ENCODE assay signal across 3 cellular contexts in the genomic region with DNA sequence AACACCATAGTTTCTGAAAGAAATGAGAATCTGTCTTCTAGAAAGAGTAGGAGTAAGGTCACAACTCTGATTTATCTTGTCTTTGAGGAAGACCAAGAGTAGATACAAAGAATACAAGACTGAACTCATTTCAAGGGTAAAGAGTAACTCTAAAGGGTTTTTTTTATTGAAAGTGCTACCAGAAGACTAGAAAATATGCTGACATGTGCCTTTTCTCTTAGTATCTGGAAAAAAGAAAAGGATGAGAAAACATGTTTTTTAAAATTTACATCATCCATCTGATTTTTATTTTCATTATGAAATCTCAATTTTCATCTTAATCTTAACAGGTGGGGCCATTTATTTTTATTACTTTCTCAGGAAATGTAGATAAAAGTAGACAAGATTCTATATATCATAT.
TF ChIP-seq lines count a peak whose summit lies in the region.

No MANE protein-coding gene starts in this region.

TF ChIP-seq in SK-N-SH, 30 proteins besides CTCF, POLR2A, EP300 and RAD21:
- no peak for TF ChIP-seq JUND (IDR thresholded peaks at IDR 0.05)
- TF ChIP-seq FOXJ3 (CRISPR knock-in tag; IDR thresholded peaks at IDR 0.05) = no peak
- TF ChIP-seq GATA2 (CRISPR knock-in tag; IDR thresholded peaks at IDR 0.05) = no peak
- TF ChIP-seq, protein P1, sequence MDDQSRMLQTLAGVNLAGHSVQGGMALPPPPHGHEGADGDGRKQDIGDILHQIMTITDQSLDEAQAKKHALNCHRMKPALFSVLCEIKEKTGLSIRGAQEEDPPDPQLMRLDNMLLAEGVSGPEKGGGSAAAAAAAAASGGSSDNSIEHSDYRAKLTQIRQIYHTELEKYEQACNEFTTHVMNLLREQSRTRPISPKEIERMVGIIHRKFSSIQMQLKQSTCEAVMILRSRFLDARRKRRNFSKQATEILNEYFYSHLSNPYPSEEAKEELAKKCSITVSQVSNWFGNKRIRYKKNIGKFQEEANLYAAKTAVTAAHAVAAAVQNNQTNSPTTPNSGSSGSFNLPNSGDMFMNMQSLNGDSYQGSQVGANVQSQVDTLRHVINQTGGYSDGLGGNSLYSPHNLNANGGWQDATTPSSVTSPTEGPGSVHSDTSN (IDR thresholded peaks at IDR 0.05) = no peak
- TF ChIP-seq YY1 (IDR thresholded peaks at IDR 0.05; ENCODE audit: low read depth) = no peak
- TF ChIP-seq RCOR1 (IDR thresholded peaks at IDR 0.05; ENCODE audit: low read length) = no peak
- no peak for TF ChIP-seq GABPA (IDR thresholded peaks at IDR 0.05; ENCODE audit: low read depth)
- TF ChIP-seq, protein P2, sequence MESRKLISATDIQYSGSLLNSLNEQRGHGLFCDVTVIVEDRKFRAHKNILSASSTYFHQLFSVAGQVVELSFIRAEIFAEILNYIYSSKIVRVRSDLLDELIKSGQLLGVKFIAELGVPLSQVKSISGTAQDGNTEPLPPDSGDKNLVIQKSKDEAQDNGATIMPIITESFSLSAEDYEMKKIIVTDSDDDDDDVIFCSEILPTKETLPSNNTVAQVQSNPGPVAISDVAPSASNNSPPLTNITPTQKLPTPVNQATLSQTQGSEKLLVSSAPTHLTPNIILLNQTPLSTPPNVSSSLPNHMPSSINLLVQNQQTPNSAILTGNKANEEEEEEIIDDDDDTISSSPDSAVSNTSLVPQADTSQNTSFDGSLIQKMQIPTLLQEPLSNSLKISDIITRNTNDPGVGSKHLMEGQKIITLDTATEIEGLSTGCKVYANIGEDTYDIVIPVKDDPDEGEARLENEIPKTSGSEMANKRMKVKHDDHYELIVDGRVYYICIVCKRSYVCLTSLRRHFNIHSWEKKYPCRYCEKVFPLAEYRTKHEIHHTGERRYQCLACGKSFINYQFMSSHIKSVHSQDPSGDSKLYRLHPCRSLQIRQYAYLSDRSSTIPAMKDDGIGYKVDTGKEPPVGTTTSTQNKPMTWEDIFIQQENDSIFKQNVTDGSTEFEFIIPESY (IDR thresholded peaks at IDR 0.05; ENCODE audit: borderline replicate concordance, low read depth) = no peak

TF ChIP-seq in SK-N-SH treated with all-trans-retinoic acid at 6 μM for 48 hours, 23 proteins besides CTCF, POLR2A, EP300 and RAD21:
- no peak for TF ChIP-seq ZFP3 (CRISPR knock-in tag; IDR thresholded peaks at IDR 0.05)
- no peak for TF ChIP-seq PPARA (CRISPR knock-in tag; IDR thresholded peaks at IDR 0.05; ENCODE audit: borderline replicate concordance)
- no peak for TF ChIP-seq ZNF565 (CRISPR knock-in tag; conservative IDR thresholded peaks at IDR 0.05; ENCODE audit: low read depth)
- TF ChIP-seq ESRRG (CRISPR knock-in tag; IDR thresholded peaks at IDR 0.05) = no peak
- TF ChIP-seq, protein P3, sequence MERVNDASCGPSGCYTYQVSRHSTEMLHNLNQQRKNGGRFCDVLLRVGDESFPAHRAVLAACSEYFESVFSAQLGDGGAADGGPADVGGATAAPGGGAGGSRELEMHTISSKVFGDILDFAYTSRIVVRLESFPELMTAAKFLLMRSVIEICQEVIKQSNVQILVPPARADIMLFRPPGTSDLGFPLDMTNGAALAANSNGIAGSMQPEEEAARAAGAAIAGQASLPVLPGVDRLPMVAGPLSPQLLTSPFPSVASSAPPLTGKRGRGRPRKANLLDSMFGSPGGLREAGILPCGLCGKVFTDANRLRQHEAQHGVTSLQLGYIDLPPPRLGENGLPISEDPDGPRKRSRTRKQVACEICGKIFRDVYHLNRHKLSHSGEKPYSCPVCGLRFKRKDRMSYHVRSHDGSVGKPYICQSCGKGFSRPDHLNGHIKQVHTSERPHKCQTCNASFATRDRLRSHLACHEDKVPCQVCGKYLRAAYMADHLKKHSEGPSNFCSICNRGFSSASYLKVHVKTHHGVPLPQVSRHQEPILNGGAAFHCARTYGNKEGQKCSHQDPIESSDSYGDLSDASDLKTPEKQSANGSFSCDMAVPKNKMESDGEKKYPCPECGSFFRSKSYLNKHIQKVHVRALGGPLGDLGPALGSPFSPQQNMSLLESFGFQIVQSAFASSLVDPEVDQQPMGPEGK (CRISPR knock-in tag; IDR thresholded peaks at IDR 0.05; ENCODE audit: borderline replicate concordance) = no peak
- no peak for TF ChIP-seq GLIS3 (CRISPR knock-in tag; IDR thresholded peaks at IDR 0.05)
- TF ChIP-seq ZNF8 (CRISPR knock-in tag; IDR thresholded peaks at IDR 0.05) = no peak
- TF ChIP-seq ISL1 (CRISPR knock-in tag; IDR thresholded peaks at IDR 0.05) = no peak
- TF ChIP-seq, protein P4, sequence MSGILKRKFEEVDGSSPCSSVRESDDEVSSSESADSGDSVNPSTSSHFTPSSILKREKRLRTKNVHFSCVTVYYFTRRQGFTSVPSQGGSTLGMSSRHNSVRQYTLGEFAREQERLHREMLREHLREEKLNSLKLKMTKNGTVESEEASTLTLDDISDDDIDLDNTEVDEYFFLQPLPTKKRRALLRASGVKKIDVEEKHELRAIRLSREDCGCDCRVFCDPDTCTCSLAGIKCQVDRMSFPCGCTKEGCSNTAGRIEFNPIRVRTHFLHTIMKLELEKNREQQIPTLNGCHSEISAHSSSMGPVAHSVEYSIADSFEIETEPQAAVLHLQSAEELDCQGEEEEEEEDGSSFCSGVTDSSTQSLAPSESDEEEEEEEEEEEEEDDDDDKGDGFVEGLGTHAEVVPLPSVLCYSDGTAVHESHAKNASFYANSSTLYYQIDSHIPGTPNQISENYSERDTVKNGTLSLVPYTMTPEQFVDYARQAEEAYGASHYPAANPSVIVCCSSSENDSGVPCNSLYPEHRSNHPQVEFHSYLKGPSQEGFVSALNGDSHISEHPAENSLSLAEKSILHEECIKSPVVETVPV (CRISPR knock-in tag; IDR thresholded peaks at IDR 0.05) = no peak
- TF ChIP-seq SNAI2 (CRISPR knock-in tag; IDR thresholded peaks at IDR 0.05) = no peak
- no peak for TF ChIP-seq RARB (CRISPR knock-in tag; IDR thresholded peaks at IDR 0.05)
- TF ChIP-seq CSDC2 (CRISPR knock-in tag; IDR thresholded peaks at IDR 0.05) = no peak
- TF ChIP-seq, protein P5, sequence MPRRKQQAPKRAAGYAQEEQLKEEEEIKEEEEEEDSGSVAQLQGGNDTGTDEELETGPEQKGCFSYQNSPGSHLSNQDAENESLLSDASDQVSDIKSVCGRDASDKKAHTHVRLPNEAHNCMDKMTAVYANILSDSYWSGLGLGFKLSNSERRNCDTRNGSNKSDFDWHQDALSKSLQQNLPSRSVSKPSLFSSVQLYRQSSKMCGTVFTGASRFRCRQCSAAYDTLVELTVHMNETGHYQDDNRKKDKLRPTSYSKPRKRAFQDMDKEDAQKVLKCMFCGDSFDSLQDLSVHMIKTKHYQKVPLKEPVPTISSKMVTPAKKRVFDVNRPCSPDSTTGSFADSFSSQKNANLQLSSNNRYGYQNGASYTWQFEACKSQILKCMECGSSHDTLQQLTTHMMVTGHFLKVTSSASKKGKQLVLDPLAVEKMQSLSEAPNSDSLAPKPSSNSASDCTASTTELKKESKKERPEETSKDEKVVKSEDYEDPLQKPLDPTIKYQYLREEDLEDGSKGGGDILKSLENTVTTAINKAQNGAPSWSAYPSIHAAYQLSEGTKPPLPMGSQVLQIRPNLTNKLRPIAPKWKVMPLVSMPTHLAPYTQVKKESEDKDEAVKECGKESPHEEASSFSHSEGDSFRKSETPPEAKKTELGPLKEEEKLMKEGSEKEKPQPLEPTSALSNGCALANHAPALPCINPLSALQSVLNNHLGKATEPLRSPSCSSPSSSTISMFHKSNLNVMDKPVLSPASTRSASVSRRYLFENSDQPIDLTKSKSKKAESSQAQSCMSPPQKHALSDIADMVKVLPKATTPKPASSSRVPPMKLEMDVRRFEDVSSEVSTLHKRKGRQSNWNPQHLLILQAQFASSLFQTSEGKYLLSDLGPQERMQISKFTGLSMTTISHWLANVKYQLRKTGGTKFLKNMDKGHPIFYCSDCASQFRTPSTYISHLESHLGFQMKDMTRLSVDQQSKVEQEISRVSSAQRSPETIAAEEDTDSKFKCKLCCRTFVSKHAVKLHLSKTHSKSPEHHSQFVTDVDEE (CRISPR knock-in tag; IDR thresholded peaks at IDR 0.05) = no peak
- no peak for TF ChIP-seq TCF4 (CRISPR knock-in tag; IDR thresholded peaks at IDR 0.05; ENCODE audit: borderline replicate concordance)
- no peak for TF ChIP-seq ARNTL (CRISPR knock-in tag; IDR thresholded peaks at IDR 0.05; ENCODE audit: borderline replicate concordance, low read depth)

TF ChIP-seq in K562, 482 proteins besides CTCF, POLR2A, EP300 and RAD21:
- TF ChIP-seq FUS (optimal IDR thresholded peaks at IDR 0.05; ENCODE audit: low read depth, low read length) (no peak), ZNF24 (IDR thresholded peaks at IDR 0.05) (no peak), FOXJ2 (tag; IDR thresholded peaks at IDR 0.05) (no peak), ARHGAP35 (IDR thresholded peaks at IDR 0.05; ENCODE audit: partially characterized antibody) (no peak), ZNF316 (IDR thresholded peaks at IDR 0.05) (peak; percentile 80), MAFK (IDR thresholded peaks at IDR 0.05; ENCODE audit: low read length) (peak; percentile 73), SP1 (CRISPR knock-in tag; IDR thresholded peaks at IDR 0.05) (no peak), C11orf30 (IDR thresholded peaks at IDR 0.05; ENCODE audit: low read depth) (peak; percentile 57), MTA2 (IDR thresholded peaks at IDR 0.05; ENCODE audit: low read depth) (no peak), RFX5 (IDR thresholded peaks at IDR 0.05; ENCODE audit: low read depth, low read length) (no peak), MAFF (IDR thresholded peaks at IDR 0.05; ENCODE audit: low read length) (peak; percentile 67), ZNF445 (CRISPR knock-in tag; IDR thresholded peaks at IDR 0.05; ENCODE audit: low read depth) (no peak), CBFA2T2 (conservative IDR thresholded peaks at IDR 0.05) (no peak), MIER1 (IDR thresholded peaks at IDR 0.05; ENCODE audit: low read depth) (no peak), ZNF408 (CRISPR knock-in tag; IDR thresholded peaks at IDR 0.05; ENCODE audit: low read depth) (no peak), ZKSCAN8 (CRISPR knock-in tag; IDR thresholded peaks at IDR 0.05) (no peak), SRSF1 (IDR thresholded peaks at IDR 0.05; ENCODE audit: low read depth, low read length) (no peak), ZFPM2 (CRISPR knock-in tag; IDR thresholded peaks at IDR 0.05) (no peak), TARDBP (IDR thresholded peaks at IDR 0.05) (no peak), HDAC2 (IDR thresholded peaks at IDR 0.05) (no peak), CSDE1 (IDR thresholded peaks at IDR 0.05) (no peak), MAFG (tag; conservative IDR thresholded peaks at IDR 0.05) (peak; percentile 42), NFIC (IDR thresholded peaks at IDR 0.05) (no peak)
- TF ChIP-seq, protein P6, sequence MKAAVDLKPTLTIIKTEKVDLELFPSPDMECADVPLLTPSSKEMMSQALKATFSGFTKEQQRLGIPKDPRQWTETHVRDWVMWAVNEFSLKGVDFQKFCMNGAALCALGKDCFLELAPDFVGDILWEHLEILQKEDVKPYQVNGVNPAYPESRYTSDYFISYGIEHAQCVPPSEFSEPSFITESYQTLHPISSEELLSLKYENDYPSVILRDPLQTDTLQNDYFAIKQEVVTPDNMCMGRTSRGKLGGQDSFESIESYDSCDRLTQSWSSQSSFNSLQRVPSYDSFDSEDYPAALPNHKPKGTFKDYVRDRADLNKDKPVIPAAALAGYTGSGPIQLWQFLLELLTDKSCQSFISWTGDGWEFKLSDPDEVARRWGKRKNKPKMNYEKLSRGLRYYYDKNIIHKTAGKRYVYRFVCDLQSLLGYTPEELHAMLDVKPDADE (conservative IDR thresholded peaks at IDR 0.05; ENCODE audit: control insufficient read depth, low read depth, low read length) = no peak
- TF ChIP-seq, protein P7, sequence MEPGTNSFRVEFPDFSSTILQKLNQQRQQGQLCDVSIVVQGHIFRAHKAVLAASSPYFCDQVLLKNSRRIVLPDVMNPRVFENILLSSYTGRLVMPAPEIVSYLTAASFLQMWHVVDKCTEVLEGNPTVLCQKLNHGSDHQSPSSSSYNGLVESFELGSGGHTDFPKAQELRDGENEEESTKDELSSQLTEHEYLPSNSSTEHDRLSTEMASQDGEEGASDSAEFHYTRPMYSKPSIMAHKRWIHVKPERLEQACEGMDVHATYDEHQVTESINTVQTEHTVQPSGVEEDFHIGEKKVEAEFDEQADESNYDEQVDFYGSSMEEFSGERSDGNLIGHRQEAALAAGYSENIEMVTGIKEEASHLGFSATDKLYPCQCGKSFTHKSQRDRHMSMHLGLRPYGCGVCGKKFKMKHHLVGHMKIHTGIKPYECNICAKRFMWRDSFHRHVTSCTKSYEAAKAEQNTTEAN (CRISPR knock-in tag; IDR thresholded peaks at IDR 0.05) = no peak
